In genomic region chr3:184316792-184317191, GRCh38 we compare ENCODE assay signal across 9 cellular contexts. TPM values are rescaled to one million over a fixed set of nuclear protein-coding genes. Genes with fewer than 3 reads are reported as not detected.
A peak's percentile ranks its signal among the peaks of the same experiment; 100 is the strongest.
DNase-seq lines count a peak whose midpoint lies in the region; ATAC-seq and TF ChIP-seq lines count a peak whose summit lies in the region.
"Had no signal": no experiment of that assay in that cellular context is flagged by ENCODE, and none has a peak within 500 bp of the region (broad histone marks: within the 10 kb centered on the region; RNA-seq: fewer than 3 reads in every experiment).

No MANE protein-coding gene starts in this region.

- H3K4me2 ChIP-seq in PC-3 (ENCODE audit: low read length) (peak overlapping the region; percentile 96), osteoblast (ENCODE audit: insufficient read depth, low read length) (peak overlapping the region; percentile 98)

- H3K9me3 ChIP-seq in CD8-positive, alpha-beta memory T cell (ENCODE audit: low read length) = no peaks in the 10 kb centered on the region
- H3K9me3 ChIP-seq in PC-3 (ENCODE audit: low read length) (no peaks in the 10 kb centered on the region), osteoblast (ENCODE audit: low read depth, low read length) (no peaks in the 10 kb centered on the region)
- no peaks in the 10 kb centered on the region for H3K9me3 ChIP-seq in effector memory CD4-positive, alpha-beta T cell (ENCODE audit: control insufficient read depth, low read length)

- H3K9ac ChIP-seq in PC-3 (ENCODE audit: low read length) = peak overlapping the region; percentile 100

- no peaks in the 10 kb centered on the region for H3F3A ChIP-seq in PC-3 (ENCODE audit: low read length, unreplicated experiment)

- H3K9me3 Mint-ChIP-seq in CD8-positive, alpha-beta memory T cell = no peaks in the 10 kb centered on the region

- no peaks in the 10 kb centered on the region for H3K27me3 ChIP-seq in CD8-positive, alpha-beta memory T cell (ENCODE audit: insufficient read depth, low read length, poor library complexity, severe bottlenecking)
- H3K27me3 ChIP-seq in PC-3 (ENCODE audit: low read length) = no peaks in the 10 kb centered on the region
- no peaks in the 10 kb centered on the region for H3K27me3 ChIP-seq in effector memory CD4-positive, alpha-beta T cell (replicated peaks; ENCODE audit: control insufficient read depth, insufficient read depth, low read length, poor library complexity, severe bottlenecking)
- H3K27me3 ChIP-seq in osteoblast (ENCODE audit: insufficient read depth, low read length) = no peaks in the 10 kb centered on the region

- peaks cover 22% of the 10 kb centered on the region for H3K4me1 ChIP-seq in CD8-positive, alpha-beta memory T cell (ENCODE audit: insufficient read depth, low read length)
- H3K4me1 ChIP-seq in PC-3 (ENCODE audit: insufficient read depth, low read length) (peaks cover 45% of the 10 kb centered on the region), osteoblast (ENCODE audit: insufficient read depth, low read length) (peaks cover 38% of the 10 kb centered on the region)
- peaks cover 20% of the 10 kb centered on the region for H3K4me1 ChIP-seq in effector memory CD4-positive, alpha-beta T cell (ENCODE audit: control insufficient read depth, insufficient read depth, low read length, poor library complexity, severe bottlenecking)

- peak overlapping the region; percentile 69 to 91 (median 84) for H3K4me3 Mint-ChIP-seq in CD8-positive, alpha-beta memory T cell

- TF ChIP-seq CTCF in PC-3 (conservative IDR thresholded peaks at IDR 0.05; ENCODE audit: low read depth, low read length) (no peak), osteoblast (IDR thresholded peaks at IDR 0.05; ENCODE audit: extremely low read depth, low read depth, low read length) (no peak)

- POLR2A ChIA-PET in CD8-positive, alpha-beta memory T cell (lab: Charles Lee) = interaction anchor here (0.6 kb wide), 1 partner anchor 1282 kb away, joined by 3 read pairs; no protein-coding TSS in a partner anchor
- POLR2A ChIA-PET in PC-3 (lab: Charles Lee; ENCODE audit: unreplicated experiment) = interaction anchor here (0.6 kb wide), 1 partner anchor 1460 kb away, joined by 3 read pairs; no protein-coding TSS in a partner anchor

- peak overlapping the region; percentile 88 to 97 (median 95) for H3K27ac Mint-ChIP-seq in CD8-positive, alpha-beta memory T cell

- no peak overlapping the region for H2AFZ ChIP-seq in PC-3 (ENCODE audit: low read length)
- no peak overlapping the region for H2AFZ ChIP-seq in osteoblast (ENCODE audit: low read length)

- ATAC-seq in PC-3 (no peak), HG02981 (IDR thresholded peaks at IDR 0.05; ENCODE audit: unreplicated experiment) (no peak), HG02763 (IDR thresholded peaks at IDR 0.05; ENCODE audit: unreplicated experiment) (no peak)

- intact Hi-C loops in PC-3 (cut with micrococcal nuclease) = no loop called here

- H3K79me2 ChIP-seq in PC-3 (ENCODE audit: low read length) (peaks cover 70% of the 10 kb centered on the region), osteoblast (ENCODE audit: insufficient read depth, low read length) (peaks cover 65% of the 10 kb centered on the region)

- peaks cover 23% of the 10 kb centered on the region for H3K36me3 ChIP-seq in CD8-positive, alpha-beta memory T cell (ENCODE audit: insufficient read depth, low read length)
- H3K36me3 ChIP-seq in PC-3 (ENCODE audit: low read depth, low read length) (peaks cover 42% of the 10 kb centered on the region), osteoblast (ENCODE audit: insufficient read depth, low read length) (peaks cover 45% of the 10 kb centered on the region)
- peaks cover 32% of the 10 kb centered on the region for H3K36me3 ChIP-seq in effector memory CD4-positive, alpha-beta T cell (ENCODE audit: control insufficient read depth, insufficient read depth, low read length)

- H4K20me1 ChIP-seq in PC-3 (ENCODE audit: low read length) (peaks cover 63% of the 10 kb centered on the region), osteoblast (ENCODE audit: insufficient read depth, low read length) (peaks cover 62% of the 10 kb centered on the region)

- H3K27ac ChIP-seq in CD8-positive, alpha-beta memory T cell (ENCODE audit: low read depth, low read length) = peak overlapping the region; percentile 82
- H3K27ac ChIP-seq in PC-3 (ENCODE audit: low read length) = no peak overlapping the region
- peak overlapping the region; percentile 92 for H3K27ac ChIP-seq in effector memory CD4-positive, alpha-beta T cell (ENCODE audit: insufficient read depth, low read length, poor library complexity, severe bottlenecking)
- peak overlapping the region; percentile 68 for H3K27ac ChIP-seq in osteoblast (ENCODE audit: low read depth, low read length)

- BruUV-seq in PC-3 (replicated peaks; lab: Mats Ljungman, UMichigan) = no TSS peak

- H3K27me3 Mint-ChIP-seq in CD8-positive, alpha-beta memory T cell = no peaks in the 10 kb centered on the region

- peaks cover 0 to 48% (median 10%) of the 10 kb centered on the region in 3 donors for H3K36me3 Mint-ChIP-seq in CD8-positive, alpha-beta memory T cell

- no peak overlapping the region for H3K4me3 ChIP-seq in CD8-positive, alpha-beta memory T cell (ENCODE audit: low read length)
- H3K4me3 ChIP-seq in PC-3 (ENCODE audit: low read length) (peak overlapping the region; percentile 100), osteoblast (ENCODE audit: insufficient read depth, low read length) (peak overlapping the region; percentile 97)
- H3K4me3 ChIP-seq in effector memory CD4-positive, alpha-beta T cell (ENCODE audit: insufficient read depth, low read depth, low read length, poor library complexity, severe bottlenecking) = no peak overlapping the region

- DNase-seq in CD8-positive, alpha-beta memory T cell = no peak
- DNase-seq in PC-3 (no peak), osteoblast (ENCODE audit: insufficient read length, low spot score, missing footprints) (peak; percentile 85), NCI-H446 (lab: John Stamatoyannopoulos, UW) (no peak), inferior parietal cortex (ENCODE audit: extremely low spot score) (no peak)
- DNase-seq in effector memory CD4-positive, alpha-beta T cell = no peak
- DNase-seq: NCI-H1417 treated with DMSO at 0.1 percent for 48 hours had no signal

- peaks cover 30 to 43% (median 36%) of the 10 kb centered on the region in 3 donors for H3K4me1 Mint-ChIP-seq in CD8-positive, alpha-beta memory T cell

- H3K9me2 ChIP-seq in PC-3 (replicated peaks; ENCODE audit: low read length) = no peaks in the 10 kb centered on the region

- CTCF ChIA-PET in CD8-positive, alpha-beta memory T cell (lab: Charles Lee) = interaction anchor here (0.7 kb wide), 1 partner anchor 1626 kb away, joined by 3 read pairs; no protein-coding TSS in a partner anchor
- CTCF ChIA-PET in PC-3 (lab: Charles Lee) = no interaction called here

RNA-seq across cellular contexts. Expression of gene EIF4G1, which starts 2.4 kb away (rescaled TPM):
- total RNA-seq in CD8-positive, alpha-beta memory T cell = 100 to 1,000 TPM; 693 to 694 TPM
- 46.2 TPM for polyA plus RNA-seq in CD8-positive, alpha-beta memory T cell
- total RNA-seq in PC-3 (2014; rRNA removed) = 463 and 599 TPM in 2 replicates
- total RNA-seq in osteoblast = 215 and 245 TPM in 2 replicates

RNA-seq across cellular contexts. Expression of gene PSMD2, which starts 17.8 kb away (rescaled TPM):
- total RNA-seq in CD8-positive, alpha-beta memory T cell = 100 to 1,000 TPM; 334 to 342 TPM
- polyA plus RNA-seq in CD8-positive, alpha-beta memory T cell = 211 TPM
- total RNA-seq in PC-3 (2014; rRNA removed) (1,057 and 1,393 TPM in 2 replicates), osteoblast (259 and 301 TPM in 2 replicates)

RNA-seq across cellular contexts. Expression of gene FAM131A, which starts 20.6 kb away (rescaled TPM):
- total RNA-seq in CD8-positive, alpha-beta memory T cell = 1 to 10 TPM; 2.2 to 2.4 TPM
- polyA plus RNA-seq in CD8-positive, alpha-beta memory T cell = 2.2 TPM
- total RNA-seq in PC-3 (2014; rRNA removed) (21.9 and 24.2 TPM in 2 replicates), osteoblast (9.8 and 10.6 TPM in 2 replicates)

RNA-seq across cellular contexts. Expression of gene ECE2, which starts 41.0 kb away (rescaled TPM):
- total RNA-seq in CD8-positive, alpha-beta memory T cell = not detected
- not detected for polyA plus RNA-seq in CD8-positive, alpha-beta memory T cell
- total RNA-seq in PC-3 (2014; rRNA removed) (not detected in 2 replicates), osteoblast (not detected in 2 replicates)

RNA-seq across cellular contexts. Expression of gene CLCN2, which starts 44.6 kb away (rescaled TPM):
- 1 to 10 TPM; 6.3 to 7.3 TPM for total RNA-seq in CD8-positive, alpha-beta memory T cell
- polyA plus RNA-seq in CD8-positive, alpha-beta memory T cell = 0.54 TPM
- total RNA-seq in PC-3 (2014; rRNA removed) (13.0 and 17.0 TPM in 2 replicates), osteoblast (3.2 and 4.3 TPM in 2 replicates)

Comparison
In these comparisons a context has a peak if more than half of its experiments do, and no peak if none do; other contexts are left out.
1. H3K4me3 ChIP-seq: peak in PC-3 (single experiment) and osteoblast (single experiment); none in CD8-positive, alpha-beta memory T cell (single experiment) and effector memory CD4-positive, alpha-beta T cell (single experiment).